Comparison of ENCODE assay signal across 28 cellular contexts in genomic region chr15:88232771-88233170, GRCh38. TPM values are rescaled to one million over a fixed set of nuclear protein-coding genes. Genes with fewer than 3 reads are reported as not detected.
"Had no signal": no experiment of that assay in that cellular context is flagged by ENCODE, and none has a peak within 500 bp of the region (broad histone marks: within the 10 kb centered on the region; RNA-seq: fewer than 3 reads in every experiment).

No MANE protein-coding gene starts in this region.

- H3K27ac Mint-ChIP-seq: dendritic cell treated with granulocyte-macrophage colony-stimulating factor and Interleukin-4, amounts not matched to agents 40 ng/mL and 50 ng/mL, for 4 days; endodermal cell; natural killer cell; stimulated activated memory B cell treated with anti-CD40 and anti-IgM and Interleukin-4, amounts not matched to agents 10 μg/mL and 1 μg/mL and 100 μg/mL, for 72 hours had no signal

- H3K4me1 ChIP-seq: colonic mucosa, gastrocnemius medialis, heart right ventricle, lower lobe of right lung, parathyroid adenoma, prostate gland, testis, upper lobe of left lung had no signal

- DNase-seq: colonic mucosa; effector CD8-positive, alpha-beta T cell; endodermal cell; foreskin fibroblast; gastrocnemius medialis; glutamatergic neuron; heart right ventricle; hippocampal formation; left colon; left ventricle myocardium superior; lower lobe of right lung; natural killer cell; stimulated activated CD4-positive, alpha-beta T cell treated with anti-CD3 and anti-CD28 coated beads, Interleukin-2, amount 100 ng/mL, for 24 hours; stimulated activated CD4-positive, alpha-beta T cell treated with anti-CD3 and anti-CD28 coated beads, Interleukin-4, amount 100 ng/mL, for 24 hours; stimulated activated naive CD8-positive, alpha-beta T cell treated with anti-CD3 and anti-CD28 coated beads, Interleukin-15, Interleukin-2, amounts not matched to agents 100 U/mL and 50 U/mL, for 24 hours; substantia nigra; testis; tibial artery; upper lobe of left lung had no signal

- H3K4me3 Mint-ChIP-seq: central memory CD8-positive, alpha-beta T cell; dendritic cell treated with granulocyte-macrophage colony-stimulating factor and Interleukin-4, amounts not matched to agents 40 ng/mL and 50 ng/mL, for 4 days; endodermal cell; natural killer cell; neural crest cell; stimulated activated memory B cell treated with anti-CD40 and anti-IgM and Interleukin-4, amounts not matched to agents 10 μg/mL and 1 μg/mL and 100 μg/mL, for 72 hours had no signal

- H3K4me3 ChIP-seq: colonic mucosa, gastrocnemius medialis, heart right ventricle, lower lobe of right lung, prostate gland, testis, tibial artery, upper lobe of left lung had no signal

- H3K9me3 Mint-ChIP-seq: dendritic cell treated with granulocyte-macrophage colony-stimulating factor and Interleukin-4, amounts not matched to agents 40 ng/mL and 50 ng/mL, for 4 days; natural killer cell; neural crest cell; stimulated activated memory B cell treated with anti-CD40 and anti-IgM and Interleukin-4, amounts not matched to agents 10 μg/mL and 1 μg/mL and 100 μg/mL, for 72 hours had no signal

- H3K36me3 ChIP-seq: colonic mucosa, gastrocnemius medialis, heart right ventricle, lower lobe of right lung, prostate gland, tibial artery, upper lobe of left lung had no signal

- H2AFZ ChIP-seq: parathyroid adenoma had no signal

- H3K4me1 Mint-ChIP-seq: central memory CD8-positive, alpha-beta T cell; endodermal cell; natural killer cell; neural crest cell; stimulated activated memory B cell treated with anti-CD40 and anti-IgM and Interleukin-4, amounts not matched to agents 10 μg/mL and 1 μg/mL and 100 μg/mL, for 72 hours had no signal

- H3K79me2 ChIP-seq: parathyroid adenoma had no signal

- H3K9me3 ChIP-seq: colonic mucosa, gastrocnemius medialis, lower lobe of right lung, prostate gland, testis, tibial artery, upper lobe of left lung had no signal

- H3K27ac ChIP-seq: colonic mucosa, epithelial cell of prostate, gastrocnemius medialis, heart right ventricle, lower lobe of right lung, parathyroid adenoma, prostate gland, testis, tibial artery, upper lobe of left lung had no signal

- H3K9ac ChIP-seq: parathyroid adenoma had no signal

- H3K27me3 ChIP-seq: colonic mucosa, gastrocnemius medialis, testis, tibial artery, upper lobe of left lung had no signal

- H3K36me3 Mint-ChIP-seq: natural killer cell; stimulated activated memory B cell treated with anti-CD40 and anti-IgM and Interleukin-4, amounts not matched to agents 10 μg/mL and 1 μg/mL and 100 μg/mL, for 72 hours had no signal

RNA-seq across cellular contexts. Expression of gene NTRK3, which starts 23.8 kb away (rescaled TPM):
- total RNA-seq: chondrocyte, kidney epithelial cell, natural killer cell had no signal
